Comparison of ENCODE assay signal across 12 cellular contexts in the genomic region with DNA sequence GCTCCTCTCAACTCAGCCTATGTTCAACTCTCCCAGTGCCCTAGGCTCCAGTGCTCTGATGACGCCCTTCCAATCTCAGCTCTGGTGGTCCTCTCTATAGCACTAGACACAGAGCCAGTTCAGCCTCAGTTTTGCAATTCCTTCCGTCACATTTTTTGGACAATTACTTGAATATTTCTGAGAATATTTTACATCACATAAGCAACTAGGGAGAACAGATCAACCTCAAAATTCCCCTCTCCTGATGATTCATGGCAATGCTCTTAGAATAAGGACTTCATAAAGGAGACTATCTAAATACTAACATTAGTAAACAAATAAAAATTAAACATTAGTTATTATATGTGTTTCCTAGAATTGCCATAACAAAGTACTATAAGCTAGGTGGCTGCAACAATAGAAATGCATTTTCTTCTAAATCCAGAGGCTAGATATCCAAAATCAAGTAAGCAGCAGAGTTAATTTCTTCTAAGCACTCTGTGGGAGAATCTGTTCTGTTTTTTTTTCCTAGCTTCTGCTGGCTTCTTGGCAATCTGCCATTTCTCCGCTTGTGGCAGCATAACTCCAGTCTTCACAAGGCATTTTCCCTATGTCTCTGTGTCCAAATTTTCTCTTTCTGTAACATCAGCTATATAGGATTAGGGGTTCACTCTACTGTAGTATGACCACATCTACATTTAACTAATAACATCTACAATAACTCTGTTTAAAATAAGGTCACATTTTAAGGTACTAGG.
A peak's percentile ranks its signal among the peaks of the same experiment; 100 is the strongest.
DNase-seq lines count a peak whose midpoint lies in the region; ATAC-seq and TF ChIP-seq lines count a peak whose summit lies in the region.
"Had no signal": no experiment of that assay in that cellular context is flagged by ENCODE, and none has a peak within 500 bp of the region (broad histone marks: within the 10 kb centered on the region; RNA-seq: fewer than 3 reads in every experiment).

No MANE protein-coding gene starts in this region.

- no peak overlapping the region for H3K4me3 Mint-ChIP-seq in Calu3 (ENCODE audit: low read depth, unreplicated experiment)
- H3K4me3 Mint-ChIP-seq: immature natural killer cell had no signal

- H3K27ac Mint-ChIP-seq in Calu3 (ENCODE audit: unreplicated experiment): no peak overlapping the region
- H3K27ac Mint-ChIP-seq: immature natural killer cell had no signal

- intact Hi-C loops in Calu3 (cut with micrococcal nuclease; ENCODE audit: unreplicated experiment) (no loop called here), left colon (cut with DNase I, micrococcal nuclease) (no loop called here)

- DNase-seq in Calu3: peak; percentile 18
- peak; percentile 14 for DNase-seq in LNCaP clone FGC (ENCODE audit: low read depth)
- peak; percentile 63 for DNase-seq in brain microvascular endothelial cell
- DNase-seq in lung microvascular endothelial cell (ENCODE audit: low read depth in 2 of 2): peak; percentile 10 to 70
- no peak for DNase-seq in left colon
- DNase-seq: DND-41, immature natural killer cell, NCI-H187, T-helper 1 cell had no signal

- no peaks in the 10 kb centered on the region for H3K27me3 Mint-ChIP-seq in Calu3 (ENCODE audit: unreplicated experiment)

- no peak overlapping the region for H3K27ac ChIP-seq in brain microvascular endothelial cell

- peaks cover 2% of the 10 kb centered on the region for H3K9me3 Mint-ChIP-seq in Calu3 (ENCODE audit: low read depth, unreplicated experiment)

- H3K27me3 ChIP-seq in brain microvascular endothelial cell (replicated peaks): no peaks in the 10 kb centered on the region

- H3K36me3 Mint-ChIP-seq in Calu3 (ENCODE audit: insufficient read depth, unreplicated experiment): no peaks in the 10 kb centered on the region

- BruUV-seq in Calu3 (replicated peaks; lab: Mats Ljungman, UMichigan): no TSS peak

- no peak for ATAC-seq in GM21390 (IDR thresholded peaks at IDR 0.05; ENCODE audit: unreplicated experiment)
- ATAC-seq in GM18858 (IDR thresholded peaks at IDR 0.05; ENCODE audit: unreplicated experiment): no peak
- ATAC-seq in left colon: no peak
- no peak for ATAC-seq in GM18520 (IDR thresholded peaks at IDR 0.05; ENCODE audit: unreplicated experiment)

- CTCF ChIA-PET in Calu3 (lab: Charles Lee): no interaction called here

- no peak for TF ChIP-seq CTCF in Calu3 (IDR thresholded peaks at IDR 0.05; ENCODE audit: unreplicated experiment)
- TF ChIP-seq CTCF in LNCaP clone FGC (IDR thresholded peaks at IDR 0.05; ENCODE audit: control insufficient read depth, extremely low read depth, insufficient read depth): no peak
- no peak for TF ChIP-seq CTCF in brain microvascular endothelial cell (IDR thresholded peaks at IDR 0.05; ENCODE audit: low read depth, low read length, missing control alignments)

- H3K4me1 Mint-ChIP-seq in Calu3 (ENCODE audit: low read depth, unreplicated experiment): peaks cover 9% of the 10 kb centered on the region
- H3K4me1 Mint-ChIP-seq: immature natural killer cell had no signal

- no peaks in the 10 kb centered on the region for H3K36me3 ChIP-seq in brain microvascular endothelial cell (replicated peaks)

- in situ Hi-C loops in brain microvascular endothelial cell (cut with HindIII; ENCODE audit: low pct_ligation_motif_present, low sequenced_read_pairs): no loop called here

- H3K4me3 ChIP-seq in LNCaP clone FGC (ENCODE audit: low read depth, low read length): no peak overlapping the region
- H3K4me3 ChIP-seq in brain microvascular endothelial cell (ENCODE audit: low read depth, low read length): no peak overlapping the region

Comparison
In these comparisons a context has a peak if more than half of its experiments do, and no peak if none do; other contexts are left out.
1. DNase-seq: peak in Calu3 (single experiment), LNCaP clone FGC (single experiment), brain microvascular endothelial cell (single experiment) and lung microvascular endothelial cell (2 of 2); none in left colon (0 of 2).